Comparison of ENCODE assay signal across 8 cellular contexts in the genomic region with DNA sequence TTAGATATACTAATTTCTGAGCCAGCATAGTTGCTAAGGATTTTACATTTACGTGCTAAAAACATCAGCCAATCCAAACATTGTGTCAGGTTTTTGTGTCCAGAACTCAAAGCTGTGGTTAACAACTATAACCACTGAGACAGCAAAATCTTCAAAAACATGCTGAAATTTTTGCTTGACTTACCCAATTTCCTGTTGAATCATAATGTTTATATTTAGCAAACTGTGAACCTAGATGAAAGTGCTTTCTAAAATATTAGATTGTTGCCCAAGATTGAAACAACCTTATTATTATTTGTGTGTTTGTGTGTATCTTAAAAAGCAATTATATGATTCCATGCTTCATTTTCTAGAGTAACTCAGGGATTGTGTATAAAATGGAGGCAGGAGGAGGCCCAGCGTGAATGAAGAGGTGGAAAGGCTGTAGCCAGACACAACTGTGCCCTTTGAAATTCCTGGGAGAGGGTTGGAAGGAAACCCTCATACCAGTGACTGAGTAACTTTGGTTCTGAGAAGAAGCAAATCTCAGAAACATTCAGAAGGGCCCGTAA.
A peak's percentile ranks its signal among the peaks of the same experiment; 100 is the strongest.
DNase-seq lines count a peak whose midpoint lies in the region; ATAC-seq, FAIRE-seq and TF ChIP-seq lines count a peak whose summit lies in the region.

No MANE protein-coding gene starts in this region.

- no peaks in the 10 kb centered on the region for H3K27me3 Mint-ChIP-seq in activated naive CD8-positive, alpha-beta T cell

- no peaks in the 10 kb centered on the region for H3K9me3 Mint-ChIP-seq in activated naive CD8-positive, alpha-beta T cell (ENCODE audit: low read depth)

- FAIRE-seq in islet of Langerhans (lab: Jason Lieb, UNC): peak; percentile 94

- H3K36me3 Mint-ChIP-seq in activated naive CD8-positive, alpha-beta T cell: peaks cover 2% of the 10 kb centered on the region

- no peak for TF ChIP-seq CTCF in AG09319 (IDR thresholded peaks at IDR 0.05; ENCODE audit: low read depth, low read length)

- peak overlapping the region; percentile 4 for H3K4me3 Mint-ChIP-seq in activated naive CD8-positive, alpha-beta T cell

- H3K27ac Mint-ChIP-seq in activated naive CD8-positive, alpha-beta T cell: peak overlapping the region; percentile 73

- peaks cover 15% of the 10 kb centered on the region for H3K4me1 Mint-ChIP-seq in activated naive CD8-positive, alpha-beta T cell (ENCODE audit: low read depth)

- DNase-seq in AG09319 (ENCODE audit: extremely low read depth, low read depth) (peak; percentile 65), SHP77 treated with DMSO at 0.1 percent for 48 hours (lab: John Stamatoyannopoulos, UW) (no peak), NCI-H1092 treated with DMSO at 0.1 percent for 48 hours (lab: John Stamatoyannopoulos, UW) (no peak)

- ATAC-seq in HG03196 (IDR thresholded peaks at IDR 0.05; ENCODE audit: unreplicated experiment) (peak; percentile 51), GM21825 (IDR thresholded peaks at IDR 0.05; ENCODE audit: unreplicated experiment) (no peak), HG02870 (IDR thresholded peaks at IDR 0.05; ENCODE audit: unreplicated experiment) (no peak)
